ENCODE assay signal across 13 cellular contexts in the genomic region with DNA sequence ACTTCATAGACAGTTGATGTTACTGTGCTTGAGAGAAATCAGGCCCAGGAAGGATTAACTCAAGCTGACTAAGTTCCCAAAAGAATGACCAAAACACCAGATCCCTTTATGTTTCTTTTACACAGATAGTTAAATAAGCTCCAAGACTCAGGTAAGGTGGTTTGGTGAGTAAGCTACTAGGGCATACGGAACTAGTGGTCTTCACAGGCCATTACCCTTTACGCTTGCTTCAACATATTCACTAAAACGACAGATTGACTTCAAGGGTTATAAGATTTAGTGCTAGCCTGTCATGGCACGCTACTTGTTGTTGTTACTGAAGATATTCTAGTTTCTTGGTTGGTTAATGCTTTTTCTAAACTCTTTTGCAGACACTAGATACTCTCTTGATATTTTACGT.
"Had no signal": no experiment of that assay in that cellular context is flagged by ENCODE, and none has a peak within 500 bp of the region (broad histone marks: within the 10 kb centered on the region; RNA-seq: fewer than 3 reads in every experiment).

No MANE protein-coding gene starts in this region.

- H3K4me3 ChIP-seq: gastrocnemius medialis, mucosa of descending colon, smooth muscle cell had no signal

- H3K27me3 ChIP-seq: gastrocnemius medialis had no signal

- DNase-seq: effector memory CD4-positive, alpha-beta T cell; gastrocnemius medialis; glutamatergic neuron; islet precursor cell; mammary epithelial cell; mucosa of descending colon; natural killer cell; right cardiac atrium; stimulated activated CD4-positive, alpha-beta T cell treated with anti-CD3 and anti-CD28 coated beads, Interleukin-2, amount 100 ng/mL, for 48 hours; stimulated activated naive CD4-positive, alpha-beta T cell treated with Interleukin-2 at 50 U/mL for 16 hours had no signal

- ATAC-seq: esophagus mucosa, gastrocnemius medialis, left lobe of liver, mucosa of descending colon, natural killer cell, right cardiac atrium had no signal

- H3K9me3 ChIP-seq: gastrocnemius medialis, mucosa of descending colon had no signal

- H3K36me3 ChIP-seq: gastrocnemius medialis had no signal

- H3K27ac ChIP-seq: gastrocnemius medialis had no signal
